Comparison of ENCODE assay signal across 1 cellular context in the genomic region with DNA sequence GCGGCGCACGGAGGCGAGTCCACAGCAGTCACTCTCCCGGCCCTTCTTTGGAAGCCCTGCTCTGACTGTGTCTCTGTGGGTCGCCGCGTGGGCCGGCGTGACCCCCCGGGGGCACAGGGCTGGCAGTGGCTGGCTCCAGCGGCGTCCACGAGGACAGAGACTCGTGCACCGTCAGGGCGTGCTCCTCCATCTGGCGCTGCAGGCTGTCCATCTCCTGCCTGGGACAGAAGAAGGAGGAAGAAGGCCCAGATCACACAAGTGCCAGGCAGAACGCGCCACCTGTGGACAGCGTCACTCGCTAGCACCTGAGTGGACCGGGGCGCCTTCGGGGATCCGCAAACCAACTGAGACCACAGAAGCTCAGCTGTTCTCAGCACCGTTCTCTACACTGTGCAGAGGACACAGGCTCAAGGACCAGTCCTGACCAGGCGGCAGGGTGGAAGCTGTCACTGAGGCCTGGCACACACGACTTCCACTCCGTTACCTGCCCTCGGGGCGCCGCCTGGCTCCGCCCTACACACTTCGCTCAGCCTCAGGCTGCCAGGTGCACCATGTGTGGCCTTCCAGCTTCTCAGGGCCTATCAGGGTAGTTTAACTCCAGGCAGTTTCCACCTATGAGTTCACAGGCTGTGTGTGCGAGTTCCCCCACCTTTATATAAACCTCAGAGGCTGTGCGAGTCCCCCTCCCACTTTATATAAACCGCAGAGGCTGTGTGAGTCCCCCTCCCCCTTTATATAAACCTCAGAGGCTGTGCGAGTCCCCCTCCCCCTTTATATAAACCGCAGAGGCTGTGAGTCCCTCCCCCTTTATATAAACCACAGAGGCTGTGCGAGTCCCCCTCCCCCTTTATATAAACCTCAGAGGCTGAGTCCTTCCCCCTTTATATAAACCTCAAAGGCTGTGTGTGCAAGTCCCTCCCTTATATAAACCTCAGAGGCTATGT.
TF ChIP-seq lines count a peak whose summit lies in the region.

No MANE protein-coding gene starts in this region.

TF ChIP-seq in GM12878, 131 proteins besides CTCF, POLR2A, EP300 and RAD21:
- TF ChIP-seq EZH2 (IDR thresholded peaks at IDR 0.05; ENCODE audit: borderline replicate concordance, control insufficient read depth, low read depth, low read length) = no peak
- TF ChIP-seq PAX5 (IDR thresholded peaks at IDR 0.05; ENCODE audit: borderline replicate concordance, low read depth, low read length) = no peak
- no peak for TF ChIP-seq RUNX3 (IDR thresholded peaks at IDR 0.05; ENCODE audit: low read length)
- TF ChIP-seq PAX8 (IDR thresholded peaks at IDR 0.05) = no peak
- no peak for TF ChIP-seq MEF2B (IDR thresholded peaks at IDR 0.05; ENCODE audit: partially characterized antibody, poor library complexity, severe bottlenecking)
- no peak for TF ChIP-seq STAT3 (IDR thresholded peaks at IDR 0.05; ENCODE audit: low read depth, low read length)
- TF ChIP-seq, protein P1, sequence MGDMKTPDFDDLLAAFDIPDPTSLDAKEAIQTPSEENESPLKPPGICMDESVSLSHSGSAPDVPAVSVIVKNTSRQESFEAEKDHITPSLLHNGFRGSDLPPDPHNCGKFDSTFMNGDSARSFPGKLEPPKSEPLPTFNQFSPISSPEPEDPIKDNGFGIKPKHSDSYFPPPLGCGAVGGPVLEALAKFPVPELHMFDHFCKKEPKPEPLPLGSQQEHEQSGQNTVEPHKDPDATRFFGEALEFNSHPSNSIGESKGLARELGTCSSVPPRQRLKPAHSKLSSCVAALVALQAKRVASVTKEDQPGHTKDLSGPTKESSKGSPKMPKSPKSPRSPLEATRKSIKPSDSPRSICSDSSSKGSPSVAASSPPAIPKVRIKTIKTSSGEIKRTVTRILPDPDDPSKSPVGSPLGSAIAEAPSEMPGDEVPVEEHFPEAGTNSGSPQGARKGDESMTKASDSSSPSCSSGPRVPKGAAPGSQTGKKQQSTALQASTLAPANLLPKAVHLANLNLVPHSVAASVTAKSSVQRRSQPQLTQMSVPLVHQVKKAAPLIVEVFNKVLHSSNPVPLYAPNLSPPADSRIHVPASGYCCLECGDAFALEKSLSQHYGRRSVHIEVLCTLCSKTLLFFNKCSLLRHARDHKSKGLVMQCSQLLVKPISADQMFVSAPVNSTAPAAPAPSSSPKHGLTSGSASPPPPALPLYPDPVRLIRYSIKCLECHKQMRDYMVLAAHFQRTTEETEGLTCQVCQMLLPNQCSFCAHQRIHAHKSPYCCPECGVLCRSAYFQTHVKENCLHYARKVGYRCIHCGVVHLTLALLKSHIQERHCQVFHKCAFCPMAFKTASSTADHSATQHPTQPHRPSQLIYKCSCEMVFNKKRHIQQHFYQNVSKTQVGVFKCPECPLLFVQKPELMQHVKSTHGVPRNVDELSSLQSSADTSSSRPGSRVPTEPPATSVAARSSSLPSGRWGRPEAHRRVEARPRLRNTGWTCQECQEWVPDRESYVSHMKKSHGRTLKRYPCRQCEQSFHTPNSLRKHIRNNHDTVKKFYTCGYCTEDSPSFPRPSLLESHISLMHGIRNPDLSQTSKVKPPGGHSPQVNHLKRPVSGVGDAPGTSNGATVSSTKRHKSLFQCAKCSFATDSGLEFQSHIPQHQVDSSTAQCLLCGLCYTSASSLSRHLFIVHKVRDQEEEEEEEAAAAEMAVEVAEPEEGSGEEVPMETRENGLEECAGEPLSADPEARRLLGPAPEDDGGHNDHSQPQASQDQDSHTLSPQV (IDR thresholded peaks at IDR 0.05) = no peak
- TF ChIP-seq FOS (IDR thresholded peaks at IDR 0.05; ENCODE audit: borderline replicate concordance, extremely low read depth, insufficient read length) = no peak
- TF ChIP-seq HDGF (IDR thresholded peaks at IDR 0.05) = no peak
- no peak for TF ChIP-seq ZBED1 (IDR thresholded peaks at IDR 0.05; ENCODE audit: borderline replicate concordance)
TF ChIP-seq in GM12878: peak in this region for 0.
